Comparison of ENCODE assay signal across 18 cellular contexts in genomic region chr3:30760040-30760439, GRCh38.
"Had no signal": no experiment of that assay in that cellular context is flagged by ENCODE, and none has a peak within 500 bp of the region (broad histone marks: within the 10 kb centered on the region; RNA-seq: fewer than 3 reads in every experiment).

No MANE protein-coding gene starts in this region.

- H3K4me1 Mint-ChIP-seq: WTC11 had no signal

- H3K4me1 ChIP-seq: spleen, tibial nerve had no signal

- H3K36me3 ChIP-seq: spleen, tibial nerve had no signal

- H3K4me3 ChIP-seq: coronary artery, psoas muscle, spleen, tibial nerve had no signal

- H3K27ac Mint-ChIP-seq: activated T-helper 1 cell treated with anti-CD3 and anti-CD28 coated beads, Interleukin-12 subunit alpha, Interleukin-12 subunit beta, Interleukin-2, Interleukin-4 antibody, amounts not matched to agents 30 ng/mL and 10 ng/mL and 1 ng/mL, durations not matched to agents 14 hours and 24 hours and 36 hours; natural killer cell treated with Interleukin-12 subunit alpha and Interleukin-12 subunit beta and Interleukin-15 and Interleukin-18, amount 100 ng/mL, for 72 hours; stimulated activated naive B cell treated with anti-CD40 and anti-IgM and Interleukin-4, amounts not matched to agents 10 μg/mL and 1 μg/mL and 100 μg/mL, for 72 hours; WTC11 had no signal

- H3K27me3 ChIP-seq: spleen, tibial nerve had no signal

- DNase-seq: activated CD4-positive, alpha-beta T cell treated with anti-CD3 and anti-CD28 coated beads for 48 hours; activated naive CD4-positive, alpha-beta T cell treated with Interleukin-2 at 50 U/mL for 16 hours; caudate nucleus; effector CD8-positive, alpha-beta T cell; erythroblast; glutamatergic neuron; occipital lobe; psoas muscle; spleen; stimulated activated CD4-positive, alpha-beta T cell treated with anti-CD3 and anti-CD28 coated beads, Interleukin-1b, Interleukin-23, amount 100 ng/mL, for 48 hours; stimulated activated naive B cell treated with anti-CD40 and anti-IgM and Interleukin-4, amounts not matched to agents 10 μg/mL and 1 μg/mL and 100 μg/mL, for 72 hours had no signal

- ATAC-seq: left lobe of liver; natural killer cell treated with Interleukin-12 subunit alpha and Interleukin-12 subunit beta and Interleukin-15 and Interleukin-18, amount 100 ng/mL, for 72 hours; psoas muscle; sciatic nerve; stimulated activated naive B cell treated with anti-CD40 and anti-IgM and Interleukin-4, amounts not matched to agents 10 μg/mL and 1 μg/mL and 100 μg/mL, for 72 hours; WTC11 had no signal

- H3K27me3 Mint-ChIP-seq: stimulated activated naive B cell treated with anti-CD40 and anti-IgM and Interleukin-4, amounts not matched to agents 10 μg/mL and 1 μg/mL and 100 μg/mL, for 72 hours had no signal

- H3K27ac ChIP-seq: coronary artery, psoas muscle, spleen, tibial nerve had no signal

- H3K9me3 ChIP-seq: psoas muscle, spleen, tibial nerve had no signal

- H3K4me3 Mint-ChIP-seq: activated T-helper 1 cell treated with anti-CD3 and anti-CD28 coated beads, Interleukin-12 subunit alpha, Interleukin-12 subunit beta, Interleukin-2, Interleukin-4 antibody, amounts not matched to agents 30 ng/mL and 10 ng/mL and 1 ng/mL, durations not matched to agents 14 hours and 24 hours and 36 hours; natural killer cell treated with Interleukin-12 subunit alpha and Interleukin-12 subunit beta and Interleukin-15 and Interleukin-18, amount 100 ng/mL, for 72 hours; stimulated activated naive B cell treated with anti-CD40 and anti-IgM and Interleukin-4, amounts not matched to agents 10 μg/mL and 1 μg/mL and 100 μg/mL, for 72 hours; WTC11 had no signal

- H3K36me3 Mint-ChIP-seq: natural killer cell treated with Interleukin-12 subunit alpha and Interleukin-12 subunit beta and Interleukin-15 and Interleukin-18, amount 100 ng/mL, for 72 hours; stimulated activated naive B cell treated with anti-CD40 and anti-IgM and Interleukin-4, amounts not matched to agents 10 μg/mL and 1 μg/mL and 100 μg/mL, for 72 hours; WTC11 had no signal

- H3K9me3 Mint-ChIP-seq: activated T-helper 1 cell treated with anti-CD3 and anti-CD28 coated beads, Interleukin-12 subunit alpha, Interleukin-12 subunit beta, Interleukin-2, Interleukin-4 antibody, amounts not matched to agents 30 ng/mL and 10 ng/mL and 1 ng/mL, durations not matched to agents 14 hours and 24 hours and 36 hours; natural killer cell treated with Interleukin-12 subunit alpha and Interleukin-12 subunit beta and Interleukin-15 and Interleukin-18, amount 100 ng/mL, for 72 hours; stimulated activated naive B cell treated with anti-CD40 and anti-IgM and Interleukin-4, amounts not matched to agents 10 μg/mL and 1 μg/mL and 100 μg/mL, for 72 hours; WTC11 had no signal
